ENCODE assay signal across 1 cellular context in genomic region chr20:34558320-34559202, GRCh38.
TF ChIP-seq lines count a peak whose summit lies in the region.

Gene MAP1LC3A (plus strand): TSS chr20:34558718. CDS start chr20:34558869, 151 bp downstream.

TF ChIP-seq in K562, 482 proteins besides CTCF, POLR2A, EP300 and RAD21 (continued from another document):
- no peak for TF ChIP-seq ZNF407 (IDR thresholded peaks at IDR 0.05; ENCODE audit: low read depth)
- peak; percentile 65; the same call in 1 of the 2 replicates for TF ChIP-seq ATF7 (IDR thresholded peaks at IDR 0.05)
- no peak for TF ChIP-seq ZBED1 (IDR thresholded peaks at IDR 0.05)
- no peak for TF ChIP-seq SMARCE1 (IDR thresholded peaks at IDR 0.05)
- TF ChIP-seq ZNF124 (CRISPR knock-in tag; IDR thresholded peaks at IDR 0.05), result no peak
- TF ChIP-seq ATF1 (CRISPR knock-in tag; IDR thresholded peaks at IDR 0.05), result no peak; the same call in 1 of the 2 replicates
- TF ChIP-seq ATF1 (tag; IDR thresholded peaks at IDR 0.05), result peak; percentile 95
- peak; percentile 83 for TF ChIP-seq CREB1 (IDR thresholded peaks at IDR 0.05)
- no peak for TF ChIP-seq CREB1 (CRISPR knock-in tag; IDR thresholded peaks at IDR 0.05)
- TF ChIP-seq ZBTB33 (CRISPR knock-in tag; IDR thresholded peaks at IDR 0.05), result peak; percentile 62; the same call in 1 of the 2 replicates
- TF ChIP-seq E2F6 (IDR thresholded peaks at IDR 0.05; ENCODE audit: borderline replicate concordance in 1 of 2, extremely low read depth in 1 of 2, insufficient read depth in 1 of 2, insufficient read length in 1 of 2, low read depth in 1 of 2, low read length in 1 of 2, poor library complexity in 1 of 2, severe bottlenecking in 1 of 2), result peak in 1 of 2 experiments; percentile 35
- no peak for TF ChIP-seq ZNF224 (CRISPR knock-in tag; IDR thresholded peaks at IDR 0.05)
- TF ChIP-seq CREM (IDR thresholded peaks at IDR 0.05; ENCODE audit: low read depth), result peak; percentile 86
- TF ChIP-seq CXXC5 (CRISPR knock-in tag; IDR thresholded peaks at IDR 0.05), result peak; percentile 29; the same call in 1 of the 2 replicates
- TF ChIP-seq POLR2G (IDR thresholded peaks at IDR 0.05; ENCODE audit: low read depth, low read length), result peak; percentile 58
- no peak for TF ChIP-seq NFE2L1 (tag; IDR thresholded peaks at IDR 0.05; ENCODE audit: borderline replicate concordance, low read depth)
